Comparison of ENCODE assay signal across 1 cellular context in genomic region chr16:25258856-25259179, GRCh38.
TF ChIP-seq lines count a peak whose summit lies in the region.

No MANE protein-coding gene starts in this region.

TF ChIP-seq in GM12878, 131 proteins besides CTCF, POLR2A, EP300 and RAD21 (continued from another document):
- TF ChIP-seq PBX3 (IDR thresholded peaks at IDR 0.05; ENCODE audit: insufficient replicate concordance, low read depth, low read length): no peak
- no peak for TF ChIP-seq TCF3 (IDR thresholded peaks at IDR 0.05; ENCODE audit: borderline replicate concordance, insufficient read depth, low read depth, low read length)
- no peak for TF ChIP-seq ZNF274 (IDR thresholded peaks at IDR 0.05; ENCODE audit: insufficient read depth, insufficient read length)
- TF ChIP-seq JUNB (IDR thresholded peaks at IDR 0.05): no peak
